In the genomic region with DNA sequence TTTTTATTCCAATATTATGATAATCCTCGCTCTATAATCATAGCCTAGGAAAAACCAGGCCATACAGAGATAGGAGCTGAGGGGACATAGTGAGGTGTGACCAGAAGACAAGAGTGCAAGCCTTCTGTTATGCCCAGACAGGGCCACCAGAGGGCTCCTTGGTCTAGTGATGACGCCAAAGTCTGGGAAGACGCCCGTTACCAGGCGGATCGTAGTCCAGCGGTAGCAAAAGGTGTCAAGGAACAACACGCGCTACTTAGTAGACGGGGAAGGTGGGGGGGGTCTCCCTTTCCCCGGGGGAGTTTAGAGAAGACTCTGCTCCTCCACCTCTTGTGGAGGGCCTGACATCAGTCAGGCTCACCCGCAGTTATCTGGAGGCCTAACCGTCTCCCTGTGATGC, we compare ENCODE assay signal across 7 cellular contexts.
A peak's percentile ranks its signal among the peaks of the same experiment; 100 is the strongest.
DNase-seq lines count a peak whose midpoint lies in the region; ATAC-seq and TF ChIP-seq lines count a peak whose summit lies in the region.
"Not testable (repeated sequence)": the region's sequence is repeated elsewhere in the genome, so short reads cannot be mapped to it uniquely, and the experiment has no call there.

No MANE protein-coding gene starts in this region.

- H3K9me2 ChIP-seq in SK-N-SH, result not testable (repeated sequence)

- H3K9ac ChIP-seq in SK-N-SH, result not testable (repeated sequence)

- H3K36me3 Mint-ChIP-seq in HFFc6 (ENCODE audit: low read depth), result not testable (repeated sequence)

- intact Hi-C loops in heart left ventricle (cut with DNase I), result not testable (repeated sequence)

- not testable (repeated sequence) for H3K27me3 Mint-ChIP-seq in HFFc6 (ENCODE audit: insufficient read depth)

- H3K27ac Mint-ChIP-seq in HFFc6, result not testable (repeated sequence)

- H3K4me1 ChIP-seq in SK-N-SH (ENCODE audit: control insufficient read depth in 1 of 2, insufficient read depth in 2 of 2, low read depth in 1 of 2, low read length in 1 of 2); heart left ventricle: not testable (repeated sequence)

- not testable (repeated sequence) for H3K27me3 ChIP-seq in SK-N-SH (ENCODE audit: insufficient read depth); heart left ventricle

- H3K4me3 ChIP-seq in SK-N-SH (ENCODE audit: low read depth in 2 of 2, low read length in 1 of 2); astrocyte of the spinal cord (ENCODE audit: low read depth, low read length); heart left ventricle: not testable (repeated sequence)

- H4K20me1 ChIP-seq in SK-N-SH (ENCODE audit: insufficient read depth), result not testable (repeated sequence)

- H3K27ac ChIP-seq in SK-N-SH (ENCODE audit: low read depth in 2 of 2, low read length in 1 of 2); heart left ventricle: not testable (repeated sequence)

- H3K36me3 ChIP-seq in SK-N-SH (replicated peaks in 1 of 2; ENCODE audit: control insufficient read depth in 1 of 2, insufficient read depth in 2 of 2, low read length in 1 of 2); heart left ventricle: not testable (repeated sequence)

- DNase-seq in D341Med (ENCODE audit: low spot score), result peak; percentile 36
- not testable (repeated sequence) for DNase-seq in HFFc6; SK-N-SH; astrocyte of the spinal cord (ENCODE audit: low read depth, low spot score); heart left ventricle
- peak; percentile 20 to 51 for DNase-seq in NCI-H526 (lab: John Stamatoyannopoulos, UW)
- DNase-seq in myocyte (ENCODE audit: low read depth), result peak; percentile 21

- H3K9me3 Mint-ChIP-seq in HFFc6, result not testable (repeated sequence)

- not testable (repeated sequence) for ATAC-seq in heart left ventricle

- H3K4me2 ChIP-seq in SK-N-SH, result not testable (repeated sequence)

- TF ChIP-seq CTCF in HFFc6 (IDR thresholded peaks at IDR 0.05), result peak; percentile 70
- TF ChIP-seq CTCF in SK-N-SH (IDR thresholded peaks at IDR 0.05), result peak; percentile 58
- TF ChIP-seq CTCF in astrocyte of the spinal cord (IDR thresholded peaks at IDR 0.05; ENCODE audit: low read depth, low read length), result peak; percentile 27
- peak in 9 of 12 donors; percentile 12 to 36 (median 22) for TF ChIP-seq CTCF in heart left ventricle (IDR thresholded peaks at IDR 0.05)

- in situ Hi-C loops in astrocyte of the spinal cord (cut with HindIII; ENCODE audit: low sequenced_read_pairs), result not testable (repeated sequence)

- TF ChIP-seq EP300 in SK-N-SH (IDR thresholded peaks at IDR 0.05; ENCODE audit: borderline replicate concordance in 1 of 2, low read depth in 1 of 2, low read length in 1 of 2), result not testable (repeated sequence)

- H3K4me1 Mint-ChIP-seq in HFFc6 (ENCODE audit: low read depth), result not testable (repeated sequence)

- H3F3A ChIP-seq in SK-N-SH (replicated peaks; ENCODE audit: insufficient read depth), result not testable (repeated sequence)

- TF ChIP-seq RAD21 in SK-N-SH (IDR thresholded peaks at IDR 0.05; ENCODE audit: low read length), result peak; percentile 42

- POLR2A ChIA-PET in SK-N-SH (lab: Yijun Ruan, JAX), result not testable (repeated sequence)

- CTCF ChIA-PET in SK-N-SH (lab: Yijun Ruan, JAX), result not testable (repeated sequence)

- WGBS in SK-N-SH (ENCODE audit: low lambda C conversion rate), result 54% methylated on average over 10 of the region's 13 CpGs
- WGBS in heart left ventricle, 4 donors, result 61 to 85% (median 73%) methylated on average over 10 to 13 of the region's 13 CpGs

- H3K9me3 ChIP-seq in SK-N-SH, heart left ventricle: not testable (repeated sequence)

- not testable (repeated sequence) for H3K79me2 ChIP-seq in SK-N-SH (ENCODE audit: insufficient read depth)

- TF ChIP-seq POLR2A in heart left ventricle (IDR thresholded peaks at IDR 0.05), result not testable (repeated sequence)

- H2AFZ ChIP-seq in SK-N-SH (ENCODE audit: low read depth), result not testable (repeated sequence)

- H3K4me3 Mint-ChIP-seq in HFFc6, result not testable (repeated sequence)
